8 cellular contexts compared by ENCODE assay signal in genomic region chr15:88834211-88834812, GRCh38. TPM values are rescaled to one million over a fixed set of nuclear protein-coding genes. Genes with fewer than 3 reads are reported as not detected.
DNase-seq lines count a peak whose midpoint lies in the region; ATAC-seq and TF ChIP-seq lines count a peak whose summit lies in the region.

No MANE protein-coding gene starts in this region.

- CTCF ChIA-PET in HEK293 (lab: Yijun Ruan, JAX): interaction anchor here (0.5 to 3.6 kb wide), 21 partner anchors 8 to 541 kb away, joined by 3 to 81 read pairs (median 3); partner anchors contain the start of gene ACAN
- CTCF ChIA-PET in activated CD8-positive, alpha-beta memory T cell treated with anti-CD3 and anti-CD28 coated beads, Interleukin-2, amount 10 ng/mL, durations not matched to agents 7 days and 5 days (lab: Charles Lee): interaction anchor here (0.9 to 3.3 kb wide), 3 partner anchors 178 to 212 kb away, joined by 3 to 21 read pairs (median 4); no protein-coding TSS in a partner anchor

- H3K9me3 ChIP-seq in HEK293 (ENCODE audit: control insufficient read depth, insufficient read depth, low read depth, low read length): no peaks in the 10 kb centered on the region

- peak; percentile 55 for ATAC-seq in activated CD8-positive, alpha-beta memory T cell treated with anti-CD3 and anti-CD28 coated beads, Interleukin-2, amount 10 ng/mL, durations not matched to agents 7 days and 5 days

- H3K4me1 ChIP-seq in HEK293 (ENCODE audit: control insufficient read depth, insufficient read depth, low read length): no peaks in the 10 kb centered on the region

- H3K27me3 Mint-ChIP-seq in activated CD8-positive, alpha-beta memory T cell treated with anti-CD3 and anti-CD28 coated beads, Interleukin-2, amount 10 ng/mL, durations not matched to agents 7 days and 5 days: no peaks in the 10 kb centered on the region

- no peak overlapping the region for H3K27ac ChIP-seq in HEK293 (ENCODE audit: extremely low read depth, low read depth, low read length)

- DNase-seq in AG09309 (ENCODE audit: low read depth) (peak; percentile 16), fibroblast of villous mesenchyme (ENCODE audit: low read depth) (peak; percentile 39), non-pigmented ciliary epithelial cell (ENCODE audit: low read depth) (peak; percentile 3), NCI-H128 (lab: John Stamatoyannopoulos, UW; ENCODE audit: unreplicated experiment) (no peak), amniotic stem cell (lab: John Stamatoyannopoulos, UW) (no peak), NOMO-1 treated with DMSO at 0.1 percent for 48 hours (lab: John Stamatoyannopoulos, UW; ENCODE audit: unreplicated experiment) (no peak)
- peak; percentile 44 for DNase-seq in activated CD8-positive, alpha-beta memory T cell treated with anti-CD3 and anti-CD28 coated beads, Interleukin-2, amount 10 ng/mL, durations not matched to agents 7 days and 5 days

- POLR2A ChIA-PET in HEK293 (lab: Yijun Ruan, JAX): interaction anchor here (0.7 to 1.0 kb wide), 2 partner anchors 178 to 213 kb away, joined by 3 read pairs; partner anchors contain the start of gene AEN

- no peaks in the 10 kb centered on the region for H3K4me1 Mint-ChIP-seq in activated CD8-positive, alpha-beta memory T cell treated with anti-CD3 and anti-CD28 coated beads, Interleukin-2, amount 10 ng/mL, durations not matched to agents 7 days and 5 days

- H3K36me3 ChIP-seq in HEK293 (ENCODE audit: control insufficient read depth in 2 of 2, insufficient read depth in 1 of 2, low read length in 2 of 2): no peaks in the 10 kb centered on the region

- no peaks in the 10 kb centered on the region for H3K36me3 Mint-ChIP-seq in activated CD8-positive, alpha-beta memory T cell treated with anti-CD3 and anti-CD28 coated beads, Interleukin-2, amount 10 ng/mL, durations not matched to agents 7 days and 5 days

- H3K4me3 Mint-ChIP-seq in activated CD8-positive, alpha-beta memory T cell treated with anti-CD3 and anti-CD28 coated beads, Interleukin-2, amount 10 ng/mL, durations not matched to agents 7 days and 5 days: no peak overlapping the region

- H3K9me3 Mint-ChIP-seq in activated CD8-positive, alpha-beta memory T cell treated with anti-CD3 and anti-CD28 coated beads, Interleukin-2, amount 10 ng/mL, durations not matched to agents 7 days and 5 days (ENCODE audit: low read depth): no peaks in the 10 kb centered on the region

- H3K27ac Mint-ChIP-seq in activated CD8-positive, alpha-beta memory T cell treated with anti-CD3 and anti-CD28 coated beads, Interleukin-2, amount 10 ng/mL, durations not matched to agents 7 days and 5 days: no peak overlapping the region

- TF ChIP-seq CTCF in AG09309 (IDR thresholded peaks at IDR 0.05; ENCODE audit: control insufficient read depth, insufficient read depth, low read depth, low read length, missing control alignments) (peak; percentile 85), HEK293 (tag by site-specific recombination; IDR thresholded peaks at IDR 0.05) (peak; percentile 67; the same call in 1 of the 2 replicates), fibroblast of villous mesenchyme (IDR thresholded peaks at IDR 0.05; ENCODE audit: insufficient read depth, low read depth, low read length) (peak; percentile 74)

- H3K4me3 ChIP-seq in AG09309 (ENCODE audit: control insufficient read depth, low read depth, low read length): no peak overlapping the region
- no peak overlapping the region for H3K4me3 ChIP-seq in HEK293 (ENCODE audit: low read depth, low read length)
- no peak overlapping the region for H3K4me3 ChIP-seq in fibroblast of villous mesenchyme (ENCODE audit: low read depth, low read length)

TF ChIP-seq in HEK293, 187 proteins besides CTCF, POLR2A, EP300 and RAD21:
- TF ChIP-seq KLF9 (tag by site-specific recombination; IDR thresholded peaks at IDR 0.05; ENCODE audit: low read depth): no peak
- no peak for TF ChIP-seq ZNF501 (tag by site-specific recombination; IDR thresholded peaks at IDR 0.05)
- TF ChIP-seq, protein P1, sequence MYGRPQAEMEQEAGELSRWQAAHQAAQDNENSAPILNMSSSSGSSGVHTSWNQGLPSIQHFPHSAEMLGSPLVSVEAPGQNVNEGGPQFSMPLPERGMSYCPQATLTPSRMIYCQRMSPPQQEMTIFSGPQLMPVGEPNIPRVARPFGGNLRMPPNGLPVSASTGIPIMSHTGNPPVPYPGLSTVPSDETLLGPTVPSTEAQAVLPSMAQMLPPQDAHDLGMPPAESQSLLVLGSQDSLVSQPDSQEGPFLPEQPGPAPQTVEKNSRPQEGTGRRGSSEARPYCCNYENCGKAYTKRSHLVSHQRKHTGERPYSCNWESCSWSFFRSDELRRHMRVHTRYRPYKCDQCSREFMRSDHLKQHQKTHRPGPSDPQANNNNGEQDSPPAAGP (tag by site-specific recombination; IDR thresholded peaks at IDR 0.05): no peak
- TF ChIP-seq ZNF169 (tag by site-specific recombination; IDR thresholded peaks at IDR 0.05): no peak
- TF ChIP-seq YY1 (tag by site-specific recombination; IDR thresholded peaks at IDR 0.05): no peak
- TF ChIP-seq ZNF701 (tag by site-specific recombination; IDR thresholded peaks at IDR 0.05): no peak
- TF ChIP-seq ZNF211 (tag by site-specific recombination; IDR thresholded peaks at IDR 0.05; ENCODE audit: low read depth): no peak
- TF ChIP-seq ZNF214 (tag by site-specific recombination; IDR thresholded peaks at IDR 0.05; ENCODE audit: borderline replicate concordance): no peak
- no peak for TF ChIP-seq HOXA7 (CRISPR knock-in tag; IDR thresholded peaks at IDR 0.05; ENCODE audit: borderline replicate concordance)
- no peak for TF ChIP-seq ZNF221 (tag by site-specific recombination; IDR thresholded peaks at IDR 0.05; ENCODE audit: borderline replicate concordance)
- TF ChIP-seq ZNF791 (tag by site-specific recombination; IDR thresholded peaks at IDR 0.05): no peak
TF ChIP-seq in HEK293: peak in this region for 0.

RNA-seq across cellular contexts. Expression of gene ACAN, which starts 31.1 kb away (rescaled TPM):
- not detected for total RNA-seq in activated CD8-positive, alpha-beta memory T cell treated with anti-CD3 and anti-CD28 coated beads, Interleukin-2, amount 10 ng/mL, durations not matched to agents 7 days and 5 days
- 1.6 TPM in 1 of 2 replicates, not detected in the other for total RNA-seq in fibroblast of villous mesenchyme

Comparison
In these comparisons a context has a peak if more than half of its experiments do, and no peak if none do; other contexts are left out.
1. DNase-seq: peak in AG09309 (single experiment), activated CD8-positive, alpha-beta memory T cell treated with anti-CD3 and anti-CD28 coated beads, Interleukin-2, amount 10 ng/mL, durations not matched to agents 7 days and 5 days (single experiment), fibroblast of villous mesenchyme (single experiment) and non-pigmented ciliary epithelial cell (single experiment); none in NCI-H128 (single experiment), amniotic stem cell (single experiment) and NOMO-1 treated with DMSO at 0.1 percent for 48 hours (single experiment).
2. Peak in every context shown above with its lines, with median percentiles within 50 percentile points of each other: CTCF ChIP-seq.